ENCODE assay signal across 8 cellular contexts in genomic region chr19:53867225-53868090, GRCh38. TPM values are rescaled to one million over a fixed set of nuclear protein-coding genes. Genes with fewer than 3 reads are reported as not detected.
DNase-seq lines count a peak whose midpoint lies in the region; ATAC-seq lines count a peak whose summit lies in the region.

A gene with protein sequence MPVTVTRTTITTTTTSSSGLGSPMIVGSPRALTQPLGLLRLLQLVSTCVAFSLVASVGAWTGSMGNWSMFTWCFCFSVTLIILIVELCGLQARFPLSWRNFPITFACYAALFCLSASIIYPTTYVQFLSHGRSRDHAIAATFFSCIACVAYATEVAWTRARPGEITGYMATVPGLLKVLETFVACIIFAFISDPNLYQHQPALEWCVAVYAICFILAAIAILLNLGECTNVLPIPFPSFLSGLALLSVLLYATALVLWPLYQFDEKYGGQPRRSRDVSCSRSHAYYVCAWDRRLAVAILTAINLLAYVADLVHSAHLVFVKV (plus strand): TSS chr19:53867883. CDS start chr19:53873530, 5,647 bp downstream.

- H3K4me3 ChIP-seq in CD4-positive, alpha-beta memory T cell (ENCODE audit: low read length in 2 of 2): peak within 1 kb of the TSS; percentile 85 to 90
- H3K4me3 ChIP-seq in SJCRH30: peak within 1 kb of the TSS; percentile 74

- H3K27ac ChIP-seq in CD4-positive, alpha-beta memory T cell (ENCODE audit: low read depth, low read length): peak within 1 kb of the TSS; percentile 100
- H3K27ac ChIP-seq in SJCRH30: peak within 1 kb of the TSS; percentile 84

- POLR2A ChIA-PET in CD4-positive, alpha-beta memory T cell (lab: Charles Lee; ENCODE audit: partially characterized antibody): interaction anchor here (0.6 to 4.3 kb wide), 20 partner anchors 10 to 1773 kb away, joined by 3 to 95 read pairs (median 8); partner anchors contain the start of genes CNOT3, LENG1, LENG8 and LENG9

- peaks cover 0 to 7% (median 0%) of the 10 kb centered on the region in 8 donors for H3K9me3 Mint-ChIP-seq in CD4-positive, alpha-beta memory T cell
- no peaks in the 10 kb centered on the region for H3K9me3 Mint-ChIP-seq in natural killer cell treated with Interleukin-12 subunit alpha and Interleukin-12 subunit beta and Interleukin-15 and Interleukin-18, amount 100 ng/mL, for 72 hours

- H3K4me1 ChIP-seq in CD4-positive, alpha-beta memory T cell (ENCODE audit: insufficient read depth, low read length): peaks cover 30% of the 10 kb centered on the region
- H3K4me1 ChIP-seq in SJCRH30: peaks cover 4% of the 10 kb centered on the region

- H3K36me3 ChIP-seq in CD4-positive, alpha-beta memory T cell (ENCODE audit: insufficient read depth, low read length): no peaks in the 10 kb centered on the region
- H3K36me3 ChIP-seq in SJCRH30: 0 out of 2 replicates have a peak, but pooled peaks cover 2% of the 10 kb centered on the region

- peak within 1 kb of the TSS; percentile 99 to 100 (median 100) for H3K27ac Mint-ChIP-seq in CD4-positive, alpha-beta memory T cell
- H3K27ac Mint-ChIP-seq in natural killer cell treated with Interleukin-12 subunit alpha and Interleukin-12 subunit beta and Interleukin-15 and Interleukin-18, amount 100 ng/mL, for 72 hours: peak within 1 kb of the TSS; percentile 84 to 91

- no peaks in the 10 kb centered on the region for H3K9me3 ChIP-seq in CD4-positive, alpha-beta memory T cell (ENCODE audit: control insufficient read depth in 1 of 2, low read length in 2 of 2)
- H3K9me3 ChIP-seq in SJCRH30 (replicated peaks): no peaks in the 10 kb centered on the region

- no peaks in the 10 kb centered on the region for H3K27me3 ChIP-seq in CD4-positive, alpha-beta memory T cell (ENCODE audit: insufficient read depth, low read length)
- H3K27me3 ChIP-seq in SJCRH30: no peaks in the 10 kb centered on the region

- H3K27me3 Mint-ChIP-seq in CD4-positive, alpha-beta memory T cell: no peaks in the 10 kb centered on the region
- H3K27me3 Mint-ChIP-seq in natural killer cell treated with Interleukin-12 subunit alpha and Interleukin-12 subunit beta and Interleukin-15 and Interleukin-18, amount 100 ng/mL, for 72 hours: no peaks in the 10 kb centered on the region

- H3K36me3 Mint-ChIP-seq in CD4-positive, alpha-beta memory T cell: peaks cover 9 to 29% of the 10 kb centered on the region in 2 donors
- H3K36me3 Mint-ChIP-seq in natural killer cell treated with Interleukin-12 subunit alpha and Interleukin-12 subunit beta and Interleukin-15 and Interleukin-18, amount 100 ng/mL, for 72 hours: no peaks in the 10 kb centered on the region

- DNase-seq in CD4-positive, alpha-beta memory T cell: peak; percentile 100
- peak; percentile 99 for DNase-seq in SJCRH30
- peak; percentile 100 for DNase-seq in activated gamma-delta T cell treated with Interleukin-2 at 50 U/mL for 16 hours
- peak; percentile 98 for DNase-seq in fibroblast of the conjunctiva (ENCODE audit: low read depth)
- peak; percentile 97 for DNase-seq in natural killer cell treated with Interleukin-12 subunit alpha and Interleukin-12 subunit beta and Interleukin-15 and Interleukin-18, amount 100 ng/mL, for 72 hours (ENCODE audit: low spot score)
- DNase-seq in stimulated activated naive CD4-positive, alpha-beta T cell (lab: John Stamatoyannopoulos, UW): peak; percentile 99 to 100 (median 100)

- CTCF ChIA-PET in CD4-positive, alpha-beta memory T cell (lab: Charles Lee; ENCODE audit: partially characterized antibody): interaction anchor here (1.0 to 1.7 kb wide), 5 partner anchors 12 to 162 kb away, joined by 3 to 12 read pairs (median 5); partner anchors contain the start of gene PRKCG

- intact Hi-C loops in CD4-positive, alpha-beta memory T cell (cut with micrococcal nuclease): loop anchor here (1.0 to 5.0 kb wide), 9 partner anchors 12 to 670 kb away; partner anchors contain the start of genes CNOT3, LENG1, LENG8 and LENG9

- ATAC-seq in GM19452 (IDR thresholded peaks at IDR 0.05; ENCODE audit: unreplicated experiment) (peak; percentile 70), HG03571 (IDR thresholded peaks at IDR 0.05; ENCODE audit: unreplicated experiment) (peak; percentile 64)
- peak; percentile 90 to 94 for ATAC-seq in natural killer cell treated with Interleukin-12 subunit alpha and Interleukin-12 subunit beta and Interleukin-15 and Interleukin-18, amount 100 ng/mL, for 72 hours

- peak within 1 kb of the TSS; percentile 95 to 99 (median 98) for H3K4me3 Mint-ChIP-seq in CD4-positive, alpha-beta memory T cell
- H3K4me3 Mint-ChIP-seq in natural killer cell treated with Interleukin-12 subunit alpha and Interleukin-12 subunit beta and Interleukin-15 and Interleukin-18, amount 100 ng/mL, for 72 hours: peak within 1 kb of the TSS; percentile 93

- H3K4me1 Mint-ChIP-seq in CD4-positive, alpha-beta memory T cell: peaks cover 20 to 60% (median 28%) of the 10 kb centered on the region in 4 donors
- H3K4me1 Mint-ChIP-seq in natural killer cell treated with Interleukin-12 subunit alpha and Interleukin-12 subunit beta and Interleukin-15 and Interleukin-18, amount 100 ng/mL, for 72 hours (ENCODE audit: low read depth in 2 of 2): peaks cover 27 to 41% of the 10 kb centered on the region in 2 donors

RNA-seq across cellular contexts. Expression of the gene that starts here (rescaled TPM):
- total RNA-seq in CD4-positive, alpha-beta memory T cell: 10 to 100 TPM; 42.1 to 45.8 TPM
- polyA plus RNA-seq in CD4-positive, alpha-beta memory T cell: 10 to 100 TPM; 38.5 to 67.9 TPM
- 32.5 and 34.1 TPM in 2 replicates for total RNA-seq in SJCRH30 (2014; rRNA removed; shearing (Covaris generic))
- 10 to 100 TPM; 17.8 to 17.9 TPM for total RNA-seq in natural killer cell treated with Interleukin-12 subunit alpha and Interleukin-12 subunit beta and Interleukin-15 and Interleukin-18, amount 100 ng/mL, for 72 hours

Comparison
In these comparisons a context has a peak if more than half of its experiments do, and no peak if none do; other contexts are left out.
1. Peak in every context shown above with its lines: DNase-seq, ATAC-seq, H3K4me3 ChIP-seq and H3K27ac ChIP-seq.